Comparison of ENCODE assay signal across 8 cellular contexts in the genomic region with DNA sequence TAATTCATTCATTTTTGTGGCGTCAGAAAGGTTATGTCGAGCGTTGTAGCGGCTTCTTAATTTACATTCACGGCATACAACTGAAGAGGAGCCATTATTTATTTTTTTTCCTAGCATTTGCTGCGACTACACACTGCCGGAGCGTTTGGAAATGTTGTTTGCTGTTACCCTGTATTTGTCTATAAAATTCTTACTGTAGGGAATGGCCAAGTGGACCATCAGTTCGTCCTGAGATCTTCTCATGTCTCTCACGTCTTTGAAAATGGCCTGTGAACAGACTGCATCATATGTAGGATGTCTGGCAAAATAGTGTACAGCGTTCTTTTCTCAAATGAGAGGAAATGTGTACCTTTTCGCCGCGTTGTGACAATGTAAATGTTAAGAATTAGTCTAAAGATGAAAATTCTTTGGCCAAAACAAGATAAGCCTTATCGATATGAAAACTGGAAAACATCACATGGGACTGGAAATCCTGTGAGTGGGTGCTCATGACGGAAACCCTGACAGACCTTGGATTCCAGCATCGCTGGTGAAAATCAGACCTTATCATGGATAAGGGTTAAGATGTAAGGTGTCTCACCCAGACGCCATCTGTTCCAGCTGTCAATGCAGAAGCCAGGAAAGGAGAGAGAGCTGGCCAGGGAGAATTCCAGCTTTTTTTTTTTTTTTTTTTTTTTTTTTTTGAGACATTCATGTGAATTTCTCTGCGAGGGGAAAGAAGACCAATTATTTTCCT. TPM values are rescaled to one million over a fixed set of nuclear protein-coding genes. Genes with fewer than 3 reads are reported as not detected.
A peak's percentile ranks its signal among the peaks of the same experiment; 100 is the strongest.
DNase-seq lines count a peak whose midpoint lies in the region; ATAC-seq and TF ChIP-seq lines count a peak whose summit lies in the region.

No MANE protein-coding gene starts in this region.

- H3K36me3 ChIP-seq in CD4-positive, CD25-positive, alpha-beta regulatory T cell (ENCODE audit: control insufficient read depth, insufficient read depth, low read length), result no peaks in the 10 kb centered on the region
- no peaks in the 10 kb centered on the region for H3K36me3 ChIP-seq in muscle layer of duodenum (ENCODE audit: control insufficient read depth in 1 of 2, insufficient read depth in 2 of 2, low read length in 2 of 2)

- peaks cover 31 to 71% (median 50%) of the 10 kb centered on the region in 4 donors for H3K4me1 Mint-ChIP-seq in CD4-positive, CD25-positive, alpha-beta regulatory T cell

- H3K4me3 ChIP-seq in CD4-positive, CD25-positive, alpha-beta regulatory T cell (ENCODE audit: low read depth, low read length), result peak overlapping the region; percentile 99
- peak overlapping the region; percentile 78 for H3K4me3 ChIP-seq in LNCaP clone FGC (ENCODE audit: low read depth, low read length)
- H3K4me3 ChIP-seq in cardiac fibroblast (replicated peaks in 1 of 2; ENCODE audit: low read depth in 2 of 2, low read length in 2 of 2), result peak overlapping the region; percentile 53 to 54
- H3K4me3 ChIP-seq in muscle layer of duodenum (ENCODE audit: low read depth in 1 of 2, low read length in 2 of 2), result peak overlapping the region; percentile 67 to 85

- ATAC-seq in CD4-positive, CD25-positive, alpha-beta regulatory T cell (ENCODE audit: low read depth in 2 of 2), result no peak
- ATAC-seq in HG03521 (IDR thresholded peaks at IDR 0.05; ENCODE audit: unreplicated experiment), result no peak
- no peak for ATAC-seq in HG02642 (IDR thresholded peaks at IDR 0.05; ENCODE audit: poor library complexity, unreplicated experiment)

- no peaks in the 10 kb centered on the region for H3K27me3 ChIP-seq in CD4-positive, CD25-positive, alpha-beta regulatory T cell (ENCODE audit: control insufficient read depth, insufficient read depth, low read length)
- no peaks in the 10 kb centered on the region for H3K27me3 ChIP-seq in muscle layer of duodenum (ENCODE audit: low read depth, low read length)

- H3K27me3 Mint-ChIP-seq in CD4-positive, CD25-positive, alpha-beta regulatory T cell, result peaks cover 9% of the 10 kb centered on the region

- H3K9me3 ChIP-seq in CD4-positive, CD25-positive, alpha-beta regulatory T cell (ENCODE audit: control insufficient read depth in 2 of 2, low read length in 2 of 2), result no peaks in the 10 kb centered on the region
- no peaks in the 10 kb centered on the region for H3K9me3 ChIP-seq in muscle layer of duodenum (ENCODE audit: control insufficient read depth in 1 of 2, low read length in 2 of 2)

- TF ChIP-seq CTCF in LNCaP clone FGC (IDR thresholded peaks at IDR 0.05; ENCODE audit: control insufficient read depth, extremely low read depth, insufficient read depth) (no peak), cardiac fibroblast (IDR thresholded peaks at IDR 0.05; ENCODE audit: low read depth, low read length) (no peak)

- H3K9me3 Mint-ChIP-seq in CD4-positive, CD25-positive, alpha-beta regulatory T cell, result no peaks in the 10 kb centered on the region

- peaks cover 64% of the 10 kb centered on the region for H3K4me1 ChIP-seq in CD4-positive, CD25-positive, alpha-beta regulatory T cell (ENCODE audit: control insufficient read depth, insufficient read depth, low read length, poor library complexity, severe bottlenecking)
- peaks cover 12 to 17% of the 10 kb centered on the region in 2 donors for H3K4me1 ChIP-seq in muscle layer of duodenum (ENCODE audit: control insufficient read depth in 1 of 2, insufficient read depth in 2 of 2, low read length in 2 of 2)

- H3K27ac ChIP-seq in CD4-positive, CD25-positive, alpha-beta regulatory T cell (ENCODE audit: insufficient read depth, low read length, poor library complexity, severe bottlenecking), result peak overlapping the region; percentile 84
- peak overlapping the region; percentile 67 for H3K27ac ChIP-seq in muscle layer of duodenum (ENCODE audit: low read length)

- peak overlapping the region; percentile 92 to 98 (median 94) for H3K4me3 Mint-ChIP-seq in CD4-positive, CD25-positive, alpha-beta regulatory T cell

- DNase-seq in CD4-positive, CD25-positive, alpha-beta regulatory T cell, result peak in 1 of 3 donors; percentile 49
- peak; percentile 66 for DNase-seq in LNCaP clone FGC (ENCODE audit: low read depth)
- peak in 1 of 2 donors; percentile 29 for DNase-seq in cardiac fibroblast (ENCODE audit: low read depth in 2 of 2)
- DNase-seq in iPS-NIHi11 (ENCODE audit: low spot score), result no peak
- DNase-seq in activated effector memory CD4-positive, alpha-beta T cell treated with anti-CD3 and anti-CD28 coated beads, Interleukin-2, amount 50 U/mL, for 16 hours, result no peak

- H3K36me3 Mint-ChIP-seq in CD4-positive, CD25-positive, alpha-beta regulatory T cell, result peaks cover 8% of the 10 kb centered on the region

- peak overlapping the region; percentile 94 to 99 (median 96) for H3K27ac Mint-ChIP-seq in CD4-positive, CD25-positive, alpha-beta regulatory T cell

RNA-seq across cellular contexts. Expression of a gene that starts 1.5 kb away (rescaled TPM):
- 71.2 TPM for total RNA-seq in CD4-positive, CD25-positive, alpha-beta regulatory T cell
- 10 to 100 TPM; 17.7 to 26.9 (median 20.4) TPM for polyA plus RNA-seq in CD4-positive, CD25-positive, alpha-beta regulatory T cell
